10 cellular contexts compared by ENCODE assay signal in the genomic region with DNA sequence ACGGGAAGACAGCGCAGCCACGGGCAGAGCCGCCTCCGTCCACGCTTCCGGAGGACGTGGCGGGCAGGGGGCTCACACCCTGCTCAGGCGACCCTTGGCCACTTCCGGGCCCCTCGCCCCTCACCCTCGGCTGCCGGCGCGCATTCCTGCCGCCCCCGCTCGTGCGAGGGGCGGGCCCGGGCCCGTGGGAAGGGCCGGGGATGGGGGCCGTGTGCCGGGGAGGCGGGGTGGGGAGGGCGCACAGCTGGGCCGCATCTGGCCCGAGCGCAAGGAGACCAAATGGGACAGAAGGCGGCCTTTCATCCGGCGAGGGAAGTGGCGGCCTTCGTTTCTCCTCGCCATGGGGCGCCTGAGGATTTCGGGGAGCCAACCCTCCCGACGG. TPM values are rescaled to one million over a fixed set of nuclear protein-coding genes. Genes with fewer than 3 reads are reported as not detected.
A peak's percentile ranks its signal among the peaks of the same experiment; 100 is the strongest.
DNase-seq lines count a peak whose midpoint lies in the region; ATAC-seq, FAIRE-seq and TF ChIP-seq lines count a peak whose summit lies in the region.
"Had no signal": no experiment of that assay in that cellular context is flagged by ENCODE, and none has a peak within 500 bp of the region (broad histone marks: within the 10 kb centered on the region; RNA-seq: fewer than 3 reads in every experiment).

No MANE protein-coding gene starts in this region.

- H2AK5ac ChIP-seq in H1 (ENCODE audit: low read depth, low read length): no peak overlapping the region

- H3K56ac ChIP-seq in H1 (replicated peaks; ENCODE audit: insufficient read length, low read depth, low read length): no peak overlapping the region

- peak overlapping the region; percentile 95; the same call in 1 of the 2 replicates for H2BK15ac ChIP-seq in H1 (ENCODE audit: low read length)

- POLR2A ChIA-PET in H1 (lab: Charles Lee; ENCODE audit: partially characterized antibody): interaction anchor here (0.9 to 1.5 kb wide), 3 partner anchors 9 to 17 kb away, joined by 3 read pairs; no protein-coding TSS in a partner anchor

- H3K27me3 ChIP-seq in MG63: no peaks in the 10 kb centered on the region
- peaks cover 0 to 22% (median 12%) of the 10 kb centered on the region in 4 experiments; a peak in 6 of 7 replicates for H3K27me3 ChIP-seq in H1 (replicated peaks in 1 of 4; ENCODE audit: control insufficient read depth in 3 of 4, extremely low read depth in 1 of 4, insufficient read depth in 3 of 4, low read length in 3 of 4)
- peaks cover 10% of the 10 kb centered on the region for H3K27me3 ChIP-seq in neural progenitor cell

- H3K79me2 ChIP-seq in H1 (ENCODE audit: control insufficient read depth in 1 of 2, insufficient read depth in 2 of 2, low read length in 2 of 2): peaks cover 0 to 20% of the 10 kb centered on the region in 2 experiments; a peak in 3 of 4 replicates
- H3K79me2 ChIP-seq in neural progenitor cell (ENCODE audit: low read depth): peaks cover 38% of the 10 kb centered on the region

- peak overlapping the region; percentile 94; the same call in 1 of the 2 replicates for H2BK12ac ChIP-seq in H1 (ENCODE audit: low read depth, low read length)

- no peak overlapping the region for H4K5ac ChIP-seq in H1 (ENCODE audit: insufficient read length, low read depth, low read length)

- H3K4me2 ChIP-seq in H1 (ENCODE audit: insufficient read depth in 1 of 2, low read depth in 2 of 2, low read length in 2 of 2): peak overlapping the region; percentile 85 to 96
- peak overlapping the region; percentile 93 for H3K4me2 ChIP-seq in neural progenitor cell

- H3K4me3 Mint-ChIP-seq in CD14-positive monocyte: peak overlapping the region; percentile 78 to 87
- H3K4me3 Mint-ChIP-seq in neural progenitor cell: peak overlapping the region; percentile 85

- H3K36me3 Mint-ChIP-seq in CD14-positive monocyte (peaks cover 19 to 29% of the 10 kb centered on the region in 2 donors), neural progenitor cell (peaks cover 2% of the 10 kb centered on the region)

- H2BK120ac ChIP-seq in H1 (replicated peaks; ENCODE audit: low read depth, low read length): peak overlapping the region; percentile 38

- no peaks in the 10 kb centered on the region; the same call in 1 of the 2 replicates for H3K79me1 ChIP-seq in H1 (ENCODE audit: low read depth, low read length)

- H3K36me3 ChIP-seq in MG63: no peaks in the 10 kb centered on the region
- no peaks in the 10 kb centered on the region for H3K36me3 ChIP-seq in H1 (ENCODE audit: control insufficient read depth in 2 of 4, insufficient read depth in 4 of 4, low read length in 3 of 4)
- no peaks in the 10 kb centered on the region for H3K36me3 ChIP-seq in neural progenitor cell

- DNase-seq in CD14-positive monocyte (ENCODE audit: low spot score) (no peak), MG63 (no peak), H1 (ENCODE audit: low read depth in 1 of 2, low spot score in 2 of 2) (no peak), neural progenitor cell (ENCODE audit: low spot score) (peak; percentile 71)
- no peak for DNase-seq in NK-92 treated with Interleukin-12 subunit alpha and Interleukin-12 subunit beta, amount 100 ng/mL, for 24 hours (lab: John Stamatoyannopoulos, UW)

- peaks cover 47% of the 10 kb centered on the region for H3F3A ChIP-seq in neural progenitor cell (ENCODE audit: low read depth)

- H3K27ac ChIP-seq in H1 (ENCODE audit: low read depth, low read length) (no peak overlapping the region), neural progenitor cell (no peak overlapping the region)

- TF ChIP-seq POLR2A in H1 (IDR thresholded peaks at IDR 0.05; ENCODE audit: control extremely low read depth in 1 of 2, low read depth in 2 of 2, low read length in 2 of 2): no peak

- peak overlapping the region; percentile 41; the same call in 1 of the 2 replicates for H3K4me3 ChIP-seq in MG63
- peak overlapping the region; percentile 26 to 57 (median 50) for H3K4me3 ChIP-seq in H1 (ENCODE audit: extremely low read depth in 1 of 4, insufficient read depth in 2 of 4, low read depth in 3 of 4, low read length in 4 of 4)
- H3K4me3 ChIP-seq in neural progenitor cell: peak overlapping the region; percentile 49

- H3K4me1 ChIP-seq in H1 (replicated peaks in 1 of 4; ENCODE audit: control insufficient read depth in 3 of 4, insufficient read depth in 4 of 4, low read length in 3 of 4) (peaks cover 3 to 50% (median 42%) of the 10 kb centered on the region in 4 experiments), neural progenitor cell (peaks cover 53% of the 10 kb centered on the region)

- intact Hi-C loops in CD14-positive monocyte (cut with micrococcal nuclease): loop anchor here in 1 of 2 donors (10.0 kb wide), 1 partner anchor 114 kb away; a partner anchor contains a TSS

- no peak for TF ChIP-seq RAD21 in H1 (IDR thresholded peaks at IDR 0.05 in 1 of 2, conservative IDR thresholded peaks at IDR 0.05 in 1 of 2; ENCODE audit: low read depth in 2 of 2, low read length in 2 of 2)

- H3K27me3 Mint-ChIP-seq in CD14-positive monocyte (ENCODE audit: low read depth in 3 of 3): peaks cover 0 to 6% (median 3%) of the 10 kb centered on the region in 3 donors
- H3K27me3 Mint-ChIP-seq in neural progenitor cell (ENCODE audit: insufficient read depth, low read depth): peaks cover 13% of the 10 kb centered on the region

- no peak for FAIRE-seq in H1 (lab: Jason Lieb, UNC)

- TF ChIP-seq CTCF in CD14-positive monocyte (IDR thresholded peaks at IDR 0.05) (no peak), H1 (IDR thresholded peaks at IDR 0.05; ENCODE audit: control extremely low read depth in 1 of 3, insufficient read depth in 1 of 3, low read depth in 1 of 3, low read length in 3 of 3) (no peak), neural progenitor cell (IDR thresholded peaks at IDR 0.05) (no peak)

- ATAC-seq in HG02852 (IDR thresholded peaks at IDR 0.05; ENCODE audit: unreplicated experiment) (no peak), GM19452 (IDR thresholded peaks at IDR 0.05; ENCODE audit: unreplicated experiment) (no peak), GM19467 (IDR thresholded peaks at IDR 0.05; ENCODE audit: unreplicated experiment) (no peak)

- H2BK5ac ChIP-seq in H1 (ENCODE audit: low read depth, low read length): peak overlapping the region; percentile 40; the same call in 1 of the 2 replicates

- peak overlapping the region; percentile 82 for H4K8ac ChIP-seq in H1 (ENCODE audit: extremely low read depth, insufficient read depth, low read length)

- 1% methylated on average over 25 of the region's 41 CpGs; no CpG with 5 or more reads in 1 of the 2 experiments for WGBS in H1 (ENCODE audit: extremely low coverage in 1 of 2, insufficient coverage in 1 of 2, insufficient read length in 1 of 2, insufficient replicate concordance in 2 of 2, low coverage in 1 of 2, low lambda C conversion rate in 2 of 2, missing lambda C conversion rate in 1 of 2), 2 experiments

- H2AFZ ChIP-seq in H1 (ENCODE audit: low read length) (no peak overlapping the region), neural progenitor cell (replicated peaks) (no peak overlapping the region)

- H3K9me3 Mint-ChIP-seq in CD14-positive monocyte (peaks cover 0 to 2% (median 0%) of the 10 kb centered on the region in 7 donors), neural progenitor cell (no peaks in the 10 kb centered on the region)

- H3K9ac ChIP-seq in H1 (replicated peaks in 1 of 4; ENCODE audit: extremely low read depth in 1 of 4, low read depth in 3 of 4, low read length in 3 of 4) (no peak overlapping the region), neural progenitor cell (no peak overlapping the region)

- no peak overlapping the region for H3K23ac ChIP-seq in H1 (ENCODE audit: insufficient read length)

- H3K4me1 Mint-ChIP-seq in CD14-positive monocyte: peaks cover 34% of the 10 kb centered on the region
- peaks cover 48% of the 10 kb centered on the region for H3K4me1 Mint-ChIP-seq in neural progenitor cell

- H4K20me1 ChIP-seq in H1 (replicated peaks in 1 of 2; ENCODE audit: control insufficient read depth in 1 of 2, insufficient read depth in 2 of 2, low read length in 2 of 2): peaks cover 14 to 23% of the 10 kb centered on the region in 2 experiments
- H4K20me1 ChIP-seq in neural progenitor cell (ENCODE audit: low read depth): peaks cover 38% of the 10 kb centered on the region

- H3K4ac ChIP-seq in H1 (replicated peaks; ENCODE audit: insufficient read length, low read depth, low read length): peak overlapping the region; percentile 74

- peak overlapping the region; percentile 95 for H3K18ac ChIP-seq in H1 (ENCODE audit: extremely low read depth, low read length)

- H4K91ac ChIP-seq in H1 (replicated peaks; ENCODE audit: insufficient read length, low read length): peak overlapping the region; percentile 86

- TF ChIP-seq EP300 in H1 (IDR thresholded peaks at IDR 0.05; ENCODE audit: borderline replicate concordance in 1 of 2, low read depth in 2 of 2, low read length in 2 of 2): no peak

- H3K27ac Mint-ChIP-seq in CD14-positive monocyte: peak overlapping the region; percentile 79 to 90 (median 86)
- no peak overlapping the region for H3K27ac Mint-ChIP-seq in neural progenitor cell

- CTCF ChIA-PET in H1 (lab: Charles Lee; ENCODE audit: partially characterized antibody): no interaction called here

- peak overlapping the region; percentile 97; the same call in 1 of the 2 replicates for H2BK20ac ChIP-seq in H1 (ENCODE audit: low read length)

- H3K23me2 ChIP-seq in H1 (ENCODE audit: low read depth, low read length): peaks cover 28% of the 10 kb centered on the region

- H3K9me3 ChIP-seq in MG63 (no peaks in the 10 kb centered on the region), H1 (ENCODE audit: insufficient read depth in 2 of 2, low read depth in 1 of 2, low read length in 1 of 2) (no peaks in the 10 kb centered on the region), neural progenitor cell (ENCODE audit: low read depth) (no peaks in the 10 kb centered on the region)

- no peak overlapping the region for H3K14ac ChIP-seq in H1 (ENCODE audit: insufficient read length)

RNA-seq across cellular contexts. Expression of a gene that starts 0.8 kb away (rescaled TPM):
- 1 to 10 TPM; 1.9 to 2.2 TPM for polyA plus RNA-seq in CD14-positive monocyte
- total RNA-seq in MG63 (2014; rRNA removed; shearing (Covaris generic); ENCODE audit: low replicate concordance): 2.9 and 6.0 TPM in 2 replicates
- 28.9 and 31.6 TPM in 2 replicates for total RNA-seq in H1 (2021; fragmentation: NEBNext Ultra II Directional; extraction: Animal tissue kit (Norgen Biotek cat#: 25700))
- polyA plus RNA-seq in H1 (2011; rRNA removed): 35.6 and 53.0 TPM in 2 replicates
- 34.6 TPM for polyA plus RNA-seq in H1 (2011; cell fraction: cytosol; rRNA removed)
- polyA plus RNA-seq in H1 (2011; cell fraction: nucleus; rRNA removed): 59.9 TPM
- polyA plus RNA-seq in H1 (2012, experiment 1 of 2): 25.2 to 37.3 TPM (median 35.0 TPM) in 4 replicates
- polyA plus RNA-seq in H1 (2012, experiment 2 of 2): 31.6 TPM
- 26.6 TPM for polyA plus RNA-seq in H1 (2013, experiment 1 of 2)
- polyA plus RNA-seq in H1 (2013, experiment 2 of 2): 29.4 TPM
- 15.4 and 17.4 TPM in 2 replicates for polyA minus RNA-seq in H1 (2011; rRNA and poly(A)+ RNA removed)
- polyA minus RNA-seq in H1 (2011; cell fraction: cytosol; rRNA and poly(A)+ RNA removed): 36.6 TPM
- 37.5 TPM for polyA minus RNA-seq in H1 (2011; cell fraction: nucleus; rRNA and poly(A)+ RNA removed)
- total RNA-seq in neural progenitor cell (ENCODE audit: low replicate concordance): 58.0 and 177 TPM in 2 replicates

RNA-seq across cellular contexts. Expression of a gene that starts 36.6 kb away (rescaled TPM):
- polyA plus RNA-seq in CD14-positive monocyte (10 to 100 TPM; 31.6 to 32.5 TPM), H1 (2011; rRNA removed) (36.8 and 60.5 TPM in 2 replicates)
- total RNA-seq in MG63 (2014; rRNA removed; shearing (Covaris generic); ENCODE audit: low replicate concordance): 43.2 and 59.7 TPM in 2 replicates
- 42.3 and 45.2 TPM in 2 replicates for total RNA-seq in H1 (2021; fragmentation: NEBNext Ultra II Directional; extraction: Animal tissue kit (Norgen Biotek cat#: 25700))
- 40.8 TPM for polyA plus RNA-seq in H1 (2011; cell fraction: cytosol; rRNA removed)
- polyA plus RNA-seq in H1 (2011; cell fraction: nucleus; rRNA removed): 163 TPM
- 30.5 to 38.9 TPM (median 37.6 TPM) in 4 replicates for polyA plus RNA-seq in H1 (2012, experiment 1 of 2)
- 34.5 TPM for polyA plus RNA-seq in H1 (2012, experiment 2 of 2)
- polyA plus RNA-seq in H1 (2013, experiment 1 of 2): 25.6 TPM
- 21.6 TPM for polyA plus RNA-seq in H1 (2013, experiment 2 of 2)
- 10.4 and 12.6 TPM in 2 replicates for polyA minus RNA-seq in H1 (2011; rRNA and poly(A)+ RNA removed)
- polyA minus RNA-seq in H1 (2011; cell fraction: cytosol; rRNA and poly(A)+ RNA removed): 21.5 TPM
- 25.1 TPM for polyA minus RNA-seq in H1 (2011; cell fraction: nucleus; rRNA and poly(A)+ RNA removed)
- 9.3 and 52.2 TPM in 2 replicates for total RNA-seq in neural progenitor cell (ENCODE audit: low replicate concordance)

RNA-seq across cellular contexts. Expression of a gene that starts 40.1 kb away (rescaled TPM):
- polyA plus RNA-seq in CD14-positive monocyte: 1 to 10 TPM; 1.8 to 3.0 TPM
- 8.6 and 18.2 TPM in 2 replicates for total RNA-seq in MG63 (2014; rRNA removed; shearing (Covaris generic); ENCODE audit: low replicate concordance)
- total RNA-seq in H1 (2021; fragmentation: NEBNext Ultra II Directional; extraction: Animal tissue kit (Norgen Biotek cat#: 25700)): 4.9 and 5.7 TPM in 2 replicates
- polyA plus RNA-seq in H1 (2011; rRNA removed): 2.2 and 3.1 TPM in 2 replicates
- 3.1 TPM for polyA plus RNA-seq in H1 (2011; cell fraction: cytosol; rRNA removed)
- polyA plus RNA-seq in H1 (2011; cell fraction: nucleus; rRNA removed): 7.4 TPM
- polyA plus RNA-seq in H1 (2012, experiment 1 of 2): 3.0 to 4.0 TPM (median 3.7 TPM) in 4 replicates
- polyA plus RNA-seq in H1 (2012, experiment 2 of 2): 2.0 TPM
- polyA plus RNA-seq in H1 (2013, experiment 1 of 2): 2.6 TPM
- 2.5 TPM for polyA plus RNA-seq in H1 (2013, experiment 2 of 2)
- polyA minus RNA-seq in H1 (2011; rRNA and poly(A)+ RNA removed): 2.8 and 3.1 TPM in 2 replicates
- polyA minus RNA-seq in H1 (2011; cell fraction: cytosol; rRNA and poly(A)+ RNA removed): 2.8 TPM
- polyA minus RNA-seq in H1 (2011; cell fraction: nucleus; rRNA and poly(A)+ RNA removed): 6.4 TPM
- 4.6 and 10.1 TPM in 2 replicates for total RNA-seq in neural progenitor cell (ENCODE audit: low replicate concordance)

RNA-seq across cellular contexts. Expression of a gene that starts 42.5 kb away (rescaled TPM):
- polyA plus RNA-seq in CD14-positive monocyte (not detected), H1 (2011; rRNA removed) (not detected in 2 replicates)
- total RNA-seq in MG63 (2014; rRNA removed; shearing (Covaris generic); ENCODE audit: low replicate concordance): not detected in 2 replicates
- not detected in 2 replicates for total RNA-seq in H1 (2021; fragmentation: NEBNext Ultra II Directional; extraction: Animal tissue kit (Norgen Biotek cat#: 25700))
- polyA plus RNA-seq in H1 (2011; cell fraction: cytosol; rRNA removed): not detected
- not detected for polyA plus RNA-seq in H1 (2011; cell fraction: nucleus; rRNA removed)
- polyA plus RNA-seq in H1 (2012, experiment 1 of 2): not detected in 4 replicates
- polyA plus RNA-seq in H1 (2012, experiment 2 of 2): not detected
- not detected for polyA plus RNA-seq in H1 (2013, experiment 1 of 2)
- not detected for polyA plus RNA-seq in H1 (2013, experiment 2 of 2)
- not detected in 2 replicates for polyA minus RNA-seq in H1 (2011; rRNA and poly(A)+ RNA removed)
- polyA minus RNA-seq in H1 (2011; cell fraction: cytosol; rRNA and poly(A)+ RNA removed): not detected
- not detected for polyA minus RNA-seq in H1 (2011; cell fraction: nucleus; rRNA and poly(A)+ RNA removed)
- not detected in 2 replicates for total RNA-seq in neural progenitor cell (ENCODE audit: low replicate concordance)
- total RNA-seq: activated CD8-positive, alpha-beta memory T cell treated with anti-CD3 and anti-CD28 coated beads for 36 hours; lung microvascular endothelial cell had no signal
